ENCODE assay signal across 30 cellular contexts in the genomic region with DNA sequence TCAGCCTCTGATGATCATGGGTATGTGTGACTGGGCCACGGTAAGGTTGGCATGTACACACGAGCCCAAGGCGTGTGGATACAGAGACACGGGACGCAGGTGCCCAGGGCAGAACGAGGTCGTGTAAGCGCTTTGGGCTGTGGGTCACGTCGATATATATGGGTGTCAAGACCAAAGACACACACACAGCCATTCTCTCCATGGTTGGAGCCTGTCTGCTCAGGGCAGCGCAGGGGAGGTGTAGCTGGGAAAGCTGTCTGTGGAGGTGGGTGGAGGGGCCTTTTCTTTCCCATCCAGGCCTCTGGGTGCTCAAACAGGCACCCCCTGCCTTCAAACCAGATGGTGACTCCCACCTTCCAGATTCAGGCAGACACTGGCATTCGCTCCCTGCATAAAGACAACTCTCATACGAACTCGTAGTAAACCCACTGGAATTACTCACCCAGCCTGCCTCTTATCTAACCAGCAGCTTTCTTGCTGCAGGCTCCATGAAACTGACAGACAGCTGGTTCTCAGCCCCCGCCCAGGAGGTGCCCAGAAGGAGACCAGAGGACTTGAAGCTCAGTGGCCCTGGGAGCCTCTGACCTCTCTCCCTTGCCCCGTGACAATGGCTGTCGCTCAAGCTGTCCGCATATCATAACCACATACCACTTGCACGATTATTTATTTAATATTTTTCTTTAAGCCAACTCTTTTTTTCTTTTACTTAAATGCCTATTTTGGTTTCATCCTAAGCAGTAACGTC.
"Had no signal": no experiment of that assay in that cellular context is flagged by ENCODE, and none has a peak within 500 bp of the region (broad histone marks: within the 10 kb centered on the region; RNA-seq: fewer than 3 reads in every experiment).

No MANE protein-coding gene starts in this region.

- H3K27me3 Mint-ChIP-seq: activated B cell treated with CpG ODN at 0.5 μM for 24 hours; activated CD8-positive, alpha-beta T cell treated with anti-CD3 and anti-CD28 coated beads for 36 hours; activated naive CD4-positive, alpha-beta T cell treated with anti-CD3 and anti-CD28 coated beads, Interleukin-2, amount 50 U/mL, for 24 hours; activated naive CD8-positive, alpha-beta T cell treated with anti-CD3 and anti-CD28 coated beads for 36 hours; T-helper 17 cell had no signal

- H3K27ac ChIP-seq: ascending aorta, esophagus muscularis mucosa, foreskin keratinocyte, gastrocnemius medialis, heart left ventricle, WERI-Rb-1 had no signal

- H3K27ac Mint-ChIP-seq: activated B cell treated with CpG ODN at 0.5 μM for 24 hours; activated CD8-positive, alpha-beta T cell treated with anti-CD3 and anti-CD28 coated beads for 36 hours; activated naive CD4-positive, alpha-beta T cell treated with anti-CD3 and anti-CD28 coated beads for 36 hours; activated naive CD4-positive, alpha-beta T cell treated with anti-CD3 and anti-CD28 coated beads, Interleukin-2, amount 50 U/mL, for 24 hours; activated naive CD8-positive, alpha-beta T cell treated with anti-CD3 and anti-CD28 coated beads for 36 hours; activated T-helper 17 cell treated with anti-CD3 and anti-CD28 coated beads, Interleukin-2, amount 50 U/mL, for 72 hours; effector memory CD8-positive, alpha-beta T cell; T-helper 17 cell; T-helper 2 cell treated with Interferon-gamma antibody and Interleukin-4, amounts not matched to agents 5 μg/mL and 100 μg/mL, for 36 hours had no signal

- H3K36me3 ChIP-seq: ascending aorta, esophagus muscularis mucosa, gastrocnemius medialis, heart left ventricle, WERI-Rb-1 had no signal

- FAIRE-seq: colon had no signal

- H3K9me3 ChIP-seq: ascending aorta, esophagus muscularis mucosa, gastrocnemius medialis had no signal

- H3K4me3 ChIP-seq: ascending aorta, esophagus muscularis mucosa, gastrocnemius medialis, heart left ventricle had no signal

- H3K9me3 Mint-ChIP-seq: activated B cell treated with CpG ODN at 0.5 μM for 24 hours; activated CD8-positive, alpha-beta T cell treated with anti-CD3 and anti-CD28 coated beads for 36 hours; activated naive CD4-positive, alpha-beta T cell treated with anti-CD3 and anti-CD28 coated beads for 36 hours; activated naive CD4-positive, alpha-beta T cell treated with anti-CD3 and anti-CD28 coated beads, Interleukin-2, amount 50 U/mL, for 24 hours; activated naive CD8-positive, alpha-beta T cell treated with anti-CD3 and anti-CD28 coated beads for 36 hours; activated T-cell treated with anti-CD3 and anti-CD28 coated beads, Interleukin-2, amount 50 U/mL, for 4 hours; activated T-helper 17 cell treated with anti-CD3 and anti-CD28 coated beads, Interleukin-2, amount 50 U/mL, for 72 hours; effector memory CD8-positive, alpha-beta T cell; T-helper 2 cell treated with Interferon-gamma antibody and Interleukin-4, amounts not matched to agents 5 μg/mL and 100 μg/mL, for 36 hours had no signal

- DNase-seq: activated B cell treated with CpG ODN at 0.5 μM for 24 hours; activated CD4-positive, alpha-beta T cell treated with anti-CD3 and anti-CD28 coated beads for 48 hours; activated CD4-positive, alpha-beta T cell treated with anti-CD3 and anti-CD28 coated beads, Interleukin-2, amount 50 U/mL, for 1 hour; activated CD4-positive, alpha-beta T cell treated with anti-CD3 and anti-CD28 coated beads, Interleukin-2, amount 50 U/mL, for 48 hours; activated CD8-positive, alpha-beta memory T cell treated with anti-CD3 and anti-CD28 coated beads for 24 hours; activated CD8-positive, alpha-beta T cell treated with anti-CD3 and anti-CD28 coated beads for 36 hours; activated effector memory CD4-positive, alpha-beta T cell treated with anti-CD3 and anti-CD28 coated beads, Interleukin-2, amount 50 U/mL, for 16 hours; activated naive CD4-positive, alpha-beta T cell treated with anti-CD3 and anti-CD28 coated beads for 36 hours; activated naive CD8-positive, alpha-beta T cell treated with anti-CD3 and anti-CD28 coated beads for 36 hours; activated T-cell treated with anti-CD3 and anti-CD28 coated beads, Interleukin-2, amount 50 U/mL, for 4 hours; cortex of kidney; dermis blood vessel endothelial cell; effector CD4-positive, alpha-beta T cell; effector memory CD8-positive, alpha-beta T cell; erythroblast; foreskin keratinocyte; gastrocnemius medialis; glutamatergic neuron; T-helper 1 cell; T-helper 17 cell; T1000; WERI-Rb-1 had no signal

- H3K4me3 Mint-ChIP-seq: activated B cell treated with CpG ODN at 0.5 μM for 24 hours; activated CD8-positive, alpha-beta T cell treated with anti-CD3 and anti-CD28 coated beads for 36 hours; activated naive CD4-positive, alpha-beta T cell treated with anti-CD3 and anti-CD28 coated beads for 36 hours; activated naive CD4-positive, alpha-beta T cell treated with anti-CD3 and anti-CD28 coated beads, Interleukin-2, amount 50 U/mL, for 24 hours; activated naive CD8-positive, alpha-beta T cell treated with anti-CD3 and anti-CD28 coated beads for 36 hours; activated T-cell treated with anti-CD3 and anti-CD28 coated beads, Interleukin-2, amount 50 U/mL, for 4 hours; activated T-helper 17 cell treated with anti-CD3 and anti-CD28 coated beads, Interleukin-2, amount 50 U/mL, for 72 hours; effector memory CD8-positive, alpha-beta T cell; T-helper 17 cell; T-helper 2 cell treated with Interferon-gamma antibody and Interleukin-4, amounts not matched to agents 5 μg/mL and 100 μg/mL, for 36 hours had no signal

- H3K27me3 ChIP-seq: ascending aorta, foreskin keratinocyte, gastrocnemius medialis had no signal

- ATAC-seq: activated CD4-positive, CD25-positive, alpha-beta regulatory T cell treated with anti-CD3 and anti-CD28 coated beads, Interleukin-2, amount 50 U/mL, for 24 hours; activated CD8-positive, alpha-beta T cell treated with anti-CD3 and anti-CD28 coated beads for 36 hours; activated T-cell treated with anti-CD3 and anti-CD28 coated beads, Interleukin-2, amount 50 U/mL, for 4 hours; activated T-helper 17 cell treated with anti-CD3 and anti-CD28 coated beads, Interleukin-2, amount 50 U/mL, for 72 hours; effector memory CD8-positive, alpha-beta T cell; gastrocnemius medialis; heart left ventricle; T-helper 17 cell had no signal

- H3K4me1 Mint-ChIP-seq: activated B cell treated with CpG ODN at 0.5 μM for 24 hours; activated naive CD4-positive, alpha-beta T cell treated with anti-CD3 and anti-CD28 coated beads, Interleukin-2, amount 50 U/mL, for 24 hours; activated naive CD8-positive, alpha-beta T cell treated with anti-CD3 and anti-CD28 coated beads for 36 hours; activated T-helper 17 cell treated with anti-CD3 and anti-CD28 coated beads, Interleukin-2, amount 50 U/mL, for 72 hours; T-helper 17 cell had no signal

- H3K4me1 ChIP-seq: esophagus muscularis mucosa, foreskin keratinocyte, gastrocnemius medialis, heart left ventricle had no signal

- H3K36me3 Mint-ChIP-seq: activated naive CD4-positive, alpha-beta T cell treated with anti-CD3 and anti-CD28 coated beads, Interleukin-2, amount 50 U/mL, for 24 hours; activated naive CD8-positive, alpha-beta T cell treated with anti-CD3 and anti-CD28 coated beads for 36 hours had no signal
